Comparison of ENCODE assay signal across 15 cellular contexts in genomic region chr11:10640308-10640707, GRCh38. TPM values are rescaled to one million over a fixed set of nuclear protein-coding genes. Genes with fewer than 3 reads are reported as not detected.
A peak's percentile ranks its signal among the peaks of the same experiment; 100 is the strongest.
DNase-seq lines count a peak whose midpoint lies in the region; ATAC-seq and TF ChIP-seq lines count a peak whose summit lies in the region.
"Had no signal": no experiment of that assay in that cellular context is flagged by ENCODE, and none has a peak within 500 bp of the region (broad histone marks: within the 10 kb centered on the region; RNA-seq: fewer than 3 reads in every experiment).

No MANE protein-coding gene starts in this region.

- TF ChIP-seq CTCF in tibial artery (IDR thresholded peaks at IDR 0.05) (no peak), type B pancreatic cell (conservative IDR thresholded peaks at IDR 0.05) (no peak)

- ATAC-seq in HG03439 (IDR thresholded peaks at IDR 0.05; ENCODE audit: unreplicated experiment), result no peak
- ATAC-seq: activated T-cell treated with anti-CD3 and anti-CD28 coated beads, Interleukin-2, amount 50 U/mL, for 4 hours had no signal

- intact Hi-C loops in tibial artery (cut with DNase I; ENCODE audit: low total_unique reads), result no loop called here

- H3K9me3 ChIP-seq in tibial artery, result no peaks in the 10 kb centered on the region
- H3K9me3 ChIP-seq: upper lobe of left lung had no signal

- H3K27me3 Mint-ChIP-seq in type B pancreatic cell, result no peaks in the 10 kb centered on the region
- H3K27me3 Mint-ChIP-seq: CD4-positive, CD25-positive, alpha-beta regulatory T cell had no signal

- peaks cover 0 to 6% (median 5%) of the 10 kb centered on the region in 3 donors for H3K36me3 ChIP-seq in tibial artery
- H3K36me3 ChIP-seq: upper lobe of left lung had no signal

- H3K27ac Mint-ChIP-seq in type B pancreatic cell, result no peak overlapping the region
- H3K27ac Mint-ChIP-seq: CD4-positive, CD25-positive, alpha-beta regulatory T cell had no signal

- peaks cover 19% of the 10 kb centered on the region for H3K4me1 Mint-ChIP-seq in type B pancreatic cell (ENCODE audit: unreplicated experiment)
- H3K4me1 Mint-ChIP-seq: CD4-positive, CD25-positive, alpha-beta regulatory T cell had no signal

- H3K9me3 Mint-ChIP-seq in type B pancreatic cell, result no peaks in the 10 kb centered on the region
- H3K9me3 Mint-ChIP-seq: activated T-cell treated with anti-CD3 and anti-CD28 coated beads, Interleukin-2, amount 50 U/mL, for 4 hours; CD4-positive, CD25-positive, alpha-beta regulatory T cell had no signal

- H3K4me3 ChIP-seq in tibial artery, result no peak overlapping the region
- H3K4me3 ChIP-seq: upper lobe of left lung had no signal

- DNase-seq in Kasumi-1 (lab: John Stamatoyannopoulos, UW) (peak; percentile 74 to 80), SKM-1 treated with dmso at 0.1 percent for 144 hours (lab: John Stamatoyannopoulos, UW; ENCODE audit: unreplicated experiment) (peak; percentile 49), midbrain (lab: John Stamatoyannopoulos, UW) (peak; percentile 17), tibial artery (peak; percentile 18 to 54), type B pancreatic cell (ENCODE audit: extremely low spot score, unreplicated experiment) (no peak), NCI-H2227 treated with DMSO at 0.1 percent for 48 hours (lab: John Stamatoyannopoulos, UW) (no peak)
- DNase-seq: activated CD4-positive, alpha-beta T cell treated with anti-CD3 and anti-CD28 coated beads, Interleukin-2, amount 50 U/mL, for 1 hour; activated T-cell treated with anti-CD3 and anti-CD28 coated beads, Interleukin-2, amount 50 U/mL, for 4 hours; CD4-positive, CD25-positive, alpha-beta regulatory T cell; NCI-H1092; NCI-H345; T-helper 2 cell; upper lobe of left lung had no signal

- H3K4me1 ChIP-seq in tibial artery, result peaks cover 0 to 83% (median 52%) of the 10 kb centered on the region in 4 donors
- H3K4me1 ChIP-seq: parathyroid adenoma had no signal

- H3K4me3 Mint-ChIP-seq in type B pancreatic cell, result no peak overlapping the region
- H3K4me3 Mint-ChIP-seq: activated T-cell treated with anti-CD3 and anti-CD28 coated beads, Interleukin-2, amount 50 U/mL, for 4 hours; CD4-positive, CD25-positive, alpha-beta regulatory T cell had no signal

- H3K36me3 Mint-ChIP-seq in type B pancreatic cell, result no peaks in the 10 kb centered on the region
- H3K36me3 Mint-ChIP-seq: CD4-positive, CD25-positive, alpha-beta regulatory T cell had no signal

- H3K27me3 ChIP-seq in tibial artery, result no peaks in the 10 kb centered on the region
- H3K27me3 ChIP-seq: upper lobe of left lung had no signal

- H3K27ac ChIP-seq in tibial artery, result peak overlapping the region; percentile 75 to 89
- H3K27ac ChIP-seq: parathyroid adenoma had no signal

RNA-seq across cellular contexts. Expression of gene IRAG1, which starts 53.2 kb away (rescaled TPM):
- total RNA-seq in type B pancreatic cell (ENCODE audit: low replicate concordance), result 1.5 and 5.1 TPM in 2 replicates
- total RNA-seq: CD4-positive, CD25-positive, alpha-beta regulatory T cell had no signal

Comparison
In these comparisons a context has a peak if more than half of its experiments do, and no peak if none do; other contexts are left out.
1. DNase-seq: peak in Kasumi-1 (2 of 2), SKM-1 treated with dmso at 0.1 percent for 144 hours (single experiment), midbrain (single experiment) and tibial artery (2 of 2); none in type B pancreatic cell (single experiment) and NCI-H2227 treated with DMSO at 0.1 percent for 48 hours (single experiment).